ENCODE assay signal across 26 cellular contexts in genomic region chr6:96186516-96187195, GRCh38.
"Had no signal": no experiment of that assay in that cellular context is flagged by ENCODE, and none has a peak within 500 bp of the region (broad histone marks: within the 10 kb centered on the region; RNA-seq: fewer than 3 reads in every experiment).

No MANE protein-coding gene starts in this region.

- ATAC-seq: activated CD8-positive, alpha-beta T cell treated with anti-CD3 and anti-CD28 coated beads, Interleukin-2, amount 10 ng/mL, durations not matched to agents 7 days and 5 days; activated T-cell treated with anti-CD3 and anti-CD28 coated beads, Interleukin-2, amount 50 U/mL, for 72 hours; gastrocnemius medialis; left ventricle myocardium superior; naive thymus-derived CD4-positive, alpha-beta T cell; right cardiac atrium had no signal

- H3K27me3 ChIP-seq: gastrocnemius medialis, spleen, transverse colon, vagina had no signal

- DNase-seq: activated B cell treated with CpG ODN at 0.5 μM for 24 hours; activated CD4-positive, alpha-beta T cell treated with anti-CD3 and anti-CD28 coated beads, Interleukin-2, amount 50 U/mL, for 1 hour; activated CD8-positive, alpha-beta T cell treated with anti-CD3 and anti-CD28 coated beads, Interleukin-2, amount 10 ng/mL, durations not matched to agents 7 days and 5 days; activated naive CD4-positive, alpha-beta T cell treated with Interleukin-2 at 50 U/mL for 16 hours; activated T-cell treated with anti-CD3 and anti-CD28 coated beads for 4 hours; activated T-cell treated with anti-CD3 and anti-CD28 coated beads, Interleukin-2, amount 50 U/mL, for 72 hours; anterior cingulate cortex; dermis blood vessel endothelial cell; effector CD4-positive, alpha-beta T cell; erythroblast; gastrocnemius medialis; glutamatergic neuron; left ventricle myocardium superior; mammary epithelial cell; midbrain; naive thymus-derived CD4-positive, alpha-beta T cell; occipital lobe; right cardiac atrium; spleen; stimulated activated naive CD4-positive, alpha-beta T cell treated with Interleukin-2 at 50 U/mL for 16 hours; T-helper 2 cell; transverse colon had no signal

- H3K9me3 ChIP-seq: gastrocnemius medialis, spleen, transverse colon, vagina had no signal

- H3K4me1 ChIP-seq: gastrocnemius medialis, spleen, transverse colon, vagina had no signal

- H3K27ac ChIP-seq: gastrocnemius medialis, spleen, transverse colon, vagina had no signal

- FAIRE-seq: bronchial epithelial cell, endometrium, islet of Langerhans had no signal

- H3K36me3 ChIP-seq: gastrocnemius medialis, spleen, transverse colon, vagina had no signal

- H3K4me3 ChIP-seq: gastrocnemius medialis, spleen, transverse colon, vagina had no signal
